In genomic region chr15:100687532-100688215, GRCh38 we compare ENCODE assay signal across 14 cellular contexts.
A peak's percentile ranks its signal among the peaks of the same experiment; 100 is the strongest.
DNase-seq lines count a peak whose midpoint lies in the region; ATAC-seq, FAIRE-seq and TF ChIP-seq lines count a peak whose summit lies in the region.
"Had no signal": no experiment of that assay in that cellular context is flagged by ENCODE, and none has a peak within 500 bp of the region (broad histone marks: within the 10 kb centered on the region; RNA-seq: fewer than 3 reads in every experiment).

No MANE protein-coding gene starts in this region.

- FAIRE-seq in endothelial cell of umbilical vein (lab: Jason Lieb, UNC) = no peak
- FAIRE-seq: A549 had no signal

- ATAC-seq in mucosa of descending colon (peak; percentile 34), HG03520 (IDR thresholded peaks at IDR 0.05; ENCODE audit: unreplicated experiment) (no peak)
- ATAC-seq: activated T-cell treated with anti-CD3 and anti-CD28 coated beads, Interleukin-2, amount 50 U/mL, for 4 hours had no signal

- no peaks in the 10 kb centered on the region for H3K27me3 ChIP-seq in ACC112 (ENCODE audit: insufficient read depth, low read length)
- no peaks in the 10 kb centered on the region for H3K27me3 ChIP-seq in PC-9 (ENCODE audit: insufficient read depth, low read depth)
- H3K27me3 ChIP-seq in endothelial cell of umbilical vein (ENCODE audit: control insufficient read depth in 2 of 2, insufficient read depth in 2 of 2, low read length in 2 of 2) = no peaks in the 10 kb centered on the region

- H3K27ac ChIP-seq in ACC112 (ENCODE audit: low read depth, low read length) (peak overlapping the region; percentile 99), PC-9 (peak overlapping the region; percentile 96), endothelial cell of umbilical vein (ENCODE audit: insufficient read depth, low read depth, low read length) (peak overlapping the region; percentile 52)

- H3K9me2 ChIP-seq in PC-9 (ENCODE audit: insufficient read depth) = no peaks in the 10 kb centered on the region

- peak in 1 of 2 experiments; percentile 90 for DNase-seq in PC-9
- no peak for DNase-seq in endothelial cell of umbilical vein (ENCODE audit: low read depth, low spot score)
- DNase-seq in mucosa of descending colon = no peak
- no peak for DNase-seq in SHP77 treated with DMSO at 0.1 percent for 48 hours (lab: John Stamatoyannopoulos, UW)
- DNase-seq in COLO668 (lab: John Stamatoyannopoulos, UW; ENCODE audit: unreplicated experiment) = no peak
- DNase-seq in NCI-H524 (lab: John Stamatoyannopoulos, UW) = no peak
- DNase-seq: activated T-cell treated with anti-CD3 and anti-CD28 coated beads, Interleukin-2, amount 50 U/mL, for 4 hours; immature natural killer cell; KBM-7; NCI-H510A treated with DMSO at 0.1 percent for 48 hours; T-helper 2 cell had no signal

- H3K9me3 ChIP-seq in PC-9 (ENCODE audit: insufficient read depth, low read depth) (no peaks in the 10 kb centered on the region), endothelial cell of umbilical vein (replicated peaks; ENCODE audit: control insufficient read depth, insufficient read depth, low read length) (no peaks in the 10 kb centered on the region), mucosa of descending colon (no peaks in the 10 kb centered on the region)
- H3K9me3 ChIP-seq: A549 had no signal

- no peak for TF ChIP-seq POLR2A in endothelial cell of umbilical vein (IDR thresholded peaks at IDR 0.05; ENCODE audit: low read depth, low read length)

- TF ChIP-seq CTCF in PC-9 (conservative IDR thresholded peaks at IDR 0.05) (no peak), endothelial cell of umbilical vein (IDR thresholded peaks at IDR 0.05; ENCODE audit: extremely low read depth in 1 of 2, insufficient read depth in 1 of 2, low read depth in 1 of 2, low read length in 2 of 2) (no peak), mucosa of descending colon (IDR thresholded peaks at IDR 0.05) (no peak)

- no peaks in the 10 kb centered on the region for H4K20me1 ChIP-seq in PC-9 (ENCODE audit: insufficient read depth)
- no peaks in the 10 kb centered on the region for H4K20me1 ChIP-seq in endothelial cell of umbilical vein (replicated peaks; ENCODE audit: control insufficient read depth, extremely low read depth, insufficient read depth, low read length)

- H2AFZ ChIP-seq in ACC112 (ENCODE audit: low read length, unreplicated experiment) (peak overlapping the region; percentile 38), PC-9 (0 out of 2 replicates have a peak overlapping the region, but pooled peaks have one; percentile 4), endothelial cell of umbilical vein (ENCODE audit: low read depth, low read length) (peak overlapping the region; percentile 29)

- H3F3A ChIP-seq in PC-9 (ENCODE audit: insufficient read depth, low read depth) = peaks cover 54% of the 10 kb centered on the region

- H3K79me2 ChIP-seq in ACC112 (ENCODE audit: control insufficient read depth, insufficient read depth, low read length, unreplicated experiment) (no peaks in the 10 kb centered on the region), PC-9 (ENCODE audit: low read depth) (no peaks in the 10 kb centered on the region), endothelial cell of umbilical vein (ENCODE audit: control insufficient read depth, insufficient read depth, low read length) (no peaks in the 10 kb centered on the region)

- peak overlapping the region; percentile 48 for H3K9ac ChIP-seq in endothelial cell of umbilical vein (replicated peaks; ENCODE audit: extremely low read depth, insufficient read depth, low read length)

- CTCF ChIA-PET in PC-9 (lab: Charles Lee) = interaction anchor here (0.7 kb wide), 1 partner anchor 13 kb away, joined by 3 read pairs; no protein-coding TSS in a partner anchor
- CTCF ChIA-PET in endothelial cell of umbilical vein (lab: Charles Lee) = no interaction called here

- BruUV-seq in PC-9 (replicated peaks; lab: Mats Ljungman, UMichigan) = no TSS peak
- BruUV-seq in endothelial cell of umbilical vein (replicated peaks; lab: Mats Ljungman, UMichigan) = no TSS peak

- POLR2A ChIA-PET in PC-9 (lab: Charles Lee; ENCODE audit: unreplicated experiment) (interaction anchor here (0.6 kb wide), 1 partner anchor 30 kb away, joined by 6 read pairs; no protein-coding TSS in a partner anchor), endothelial cell of umbilical vein (lab: Charles Lee) (no interaction called here)

- H3K4me1 ChIP-seq in ACC112 (ENCODE audit: control insufficient read depth, insufficient read depth, low read length, unreplicated experiment) = peaks cover 32% of the 10 kb centered on the region
- H3K4me1 ChIP-seq in PC-9 (replicated peaks; ENCODE audit: insufficient read depth) = peaks cover 75% of the 10 kb centered on the region
- peaks cover 5% of the 10 kb centered on the region for H3K4me1 ChIP-seq in endothelial cell of umbilical vein (ENCODE audit: control insufficient read depth, extremely low read depth, insufficient read depth, low read length)
- H3K4me1 ChIP-seq in mucosa of descending colon (ENCODE audit: low read depth) = no peaks in the 10 kb centered on the region

- H3K9me1 ChIP-seq in endothelial cell of umbilical vein (replicated peaks; ENCODE audit: control insufficient read depth, extremely low read depth, insufficient read depth, low read length) = no peaks in the 10 kb centered on the region

- dilution Hi-C loops in endothelial cell of umbilical vein (cut with MboI; ENCODE audit: extremely low pct_ligation_motif_present, low sequenced_read_pairs) = no loop called here

- H3K4me2 ChIP-seq in PC-9 (peak overlapping the region; percentile 69), endothelial cell of umbilical vein (ENCODE audit: insufficient read depth, low read length) (peak overlapping the region; percentile 75)
- H3K4me2 ChIP-seq: A549 had no signal

- intact Hi-C loops in PC-9 (cut with micrococcal nuclease; ENCODE audit: unreplicated experiment) (no loop called here), endothelial cell of umbilical vein (cut with micrococcal nuclease) (no loop called here), mucosa of descending colon (cut with DNase I, micrococcal nuclease) (no loop called here)

- H3K4me3 ChIP-seq in ACC112 (ENCODE audit: low read depth, low read length) (peak overlapping the region; percentile 66), PC-9 (peak overlapping the region; percentile 44; the same call in 1 of the 2 replicates), endothelial cell of umbilical vein (replicated peaks in 1 of 3; ENCODE audit: insufficient read depth in 1 of 3, low read depth in 1 of 3, low read length in 3 of 3) (peak overlapping the region in 1 of 3 experiments; percentile 5), mucosa of descending colon (no peak overlapping the region)
- H3K4me3 ChIP-seq: A549 had no signal

- H3K36me3 ChIP-seq in ACC112 (ENCODE audit: insufficient read depth, low read length) (no peaks in the 10 kb centered on the region), PC-9 (ENCODE audit: low read depth) (no peaks in the 10 kb centered on the region), endothelial cell of umbilical vein (ENCODE audit: control insufficient read depth in 2 of 2, extremely low read depth in 1 of 2, insufficient read depth in 2 of 2, low read length in 2 of 2) (no peaks in the 10 kb centered on the region), mucosa of descending colon (ENCODE audit: low read depth) (no peaks in the 10 kb centered on the region)

TF ChIP-seq in endothelial cell of umbilical vein, 7 proteins besides CTCF, POLR2A, EP300 and RAD21:
- no peak for TF ChIP-seq JUN (IDR thresholded peaks at IDR 0.05; ENCODE audit: borderline replicate concordance, insufficient read depth, insufficient read length, low read depth)
- TF ChIP-seq EZH2 (IDR thresholded peaks at IDR 0.05; ENCODE audit: borderline replicate concordance, low read depth, low read length, severe bottlenecking) = no peak
- no peak for TF ChIP-seq MAX (IDR thresholded peaks at IDR 0.05; ENCODE audit: insufficient read depth, insufficient read length)
- TF ChIP-seq MYC (IDR thresholded peaks at IDR 0.05; ENCODE audit: low read depth, low read length) = no peak
- TF ChIP-seq GATA2 (IDR thresholded peaks at IDR 0.05; ENCODE audit: insufficient read depth, insufficient read length, low read depth, low read length) = no peak
- TF ChIP-seq FOS (IDR thresholded peaks at IDR 0.05; ENCODE audit: borderline replicate concordance, insufficient read depth, low read length) = no peak
- no peak for TF ChIP-seq POLR2AphosphoS5 (IDR thresholded peaks at IDR 0.05; ENCODE audit: insufficient read depth, low read depth, low read length)
